1 cellular context compared by ENCODE assay signal in genomic region chr5:57066921-57067914, GRCh38.
TF ChIP-seq lines count a peak whose summit lies in the region.

No MANE protein-coding gene starts in this region.

TF ChIP-seq in K562, 482 proteins besides CTCF, POLR2A, EP300 and RAD21 (continued from another document and continues in another):
- TF ChIP-seq RBM17 (IDR thresholded peaks at IDR 0.05; ENCODE audit: borderline replicate concordance, low read depth, low read length) (no peak), POLR2AphosphoS5 (IDR thresholded peaks at IDR 0.05; ENCODE audit: control insufficient read depth, insufficient read depth, low read depth, low read length) (0 out of 2 replicates have a peak, but pooled peaks have one; percentile 25), FOXM1 (IDR thresholded peaks at IDR 0.05; ENCODE audit: low read depth) (0 out of 2 replicates have a peak, but pooled peaks have one; percentile 14), FOXM1 (CRISPR knock-in tag; IDR thresholded peaks at IDR 0.05; ENCODE audit: low read depth) (no peak), RFX5 (IDR thresholded peaks at IDR 0.05; ENCODE audit: low read depth, low read length) (no peak), GTF2A2 (tag; IDR thresholded peaks at IDR 0.05) (no peak), FOXJ2 (tag; IDR thresholded peaks at IDR 0.05) (0 out of 2 replicates have a peak, but pooled peaks have one; percentile 51), ZNF212 (CRISPR knock-in tag; IDR thresholded peaks at IDR 0.05) (no peak), SOX6 (IDR thresholded peaks at IDR 0.05) (peak; percentile 46; the same call in 1 of the 2 replicates), HMG20A (CRISPR knock-in tag; conservative IDR thresholded peaks at IDR 0.05) (no peak), PRDM10 (IDR thresholded peaks at IDR 0.05; ENCODE audit: partially characterized antibody) (peak; percentile 48), GABPB1 (CRISPR knock-in tag; IDR thresholded peaks at IDR 0.05) (no peak), SMARCC2 (IDR thresholded peaks at IDR 0.05; ENCODE audit: low read depth) (peak; percentile 72; the same call in 1 of the 2 replicates), RCOR1 (IDR thresholded peaks at IDR 0.05; ENCODE audit: borderline replicate concordance in 1 of 2, low read depth in 2 of 2, low read length in 2 of 2) (0 out of 4 replicates have a peak, but pooled peaks of 1 of the 2 experiments have one; percentile 12), NCOA1 (IDR thresholded peaks at IDR 0.05; ENCODE audit: low read depth) (no peak), STAT5A (IDR thresholded peaks at IDR 0.05; ENCODE audit: borderline replicate concordance, low read length) (peak; percentile 24; the same call in 1 of the 2 replicates), MTA2 (IDR thresholded peaks at IDR 0.05; ENCODE audit: low read depth) (peak; percentile 65; the same call in 1 of the 2 replicates), HDGF (IDR thresholded peaks at IDR 0.05) (no peak), SMARCA4 (IDR thresholded peaks at IDR 0.05) (peak; percentile 53; the same call in 1 of the 2 replicates), ZNF224 (CRISPR knock-in tag; IDR thresholded peaks at IDR 0.05) (no peak), MNT (conservative IDR thresholded peaks at IDR 0.05) (no peak), TEAD1 (CRISPR knock-in tag; IDR thresholded peaks at IDR 0.05) (0 out of 4 replicates have a peak, but pooled peaks of 1 of the 2 experiments have one; percentile 11), SMAD1 (IDR thresholded peaks at IDR 0.05; ENCODE audit: low read depth, low read length, partially characterized antibody) (no peak), OTX1 (CRISPR knock-in tag; IDR thresholded peaks at IDR 0.05) (no peak), BDP1 (IDR thresholded peaks at IDR 0.05; ENCODE audit: insufficient read depth, insufficient read length) (no peak), ZNF717 (CRISPR knock-in tag; IDR thresholded peaks at IDR 0.05) (no peak), TAL1 (IDR thresholded peaks at IDR 0.05) (peak; percentile 74), TCF3 (CRISPR knock-in tag; IDR thresholded peaks at IDR 0.05) (peak; percentile 75), EWSR1 (IDR thresholded peaks at IDR 0.05; ENCODE audit: borderline replicate concordance, low read depth, partially characterized antibody) (no peak), SIX5 (IDR thresholded peaks at IDR 0.05; ENCODE audit: borderline replicate concordance in 1 of 2, insufficient read depth in 1 of 2, low read depth in 1 of 2, low read length in 2 of 2) (no peak), GATA2 (CRISPR knock-in tag; IDR thresholded peaks at IDR 0.05) (peak; percentile 29; the same call in 1 of the 2 replicates), CTCFL (IDR thresholded peaks at IDR 0.05; ENCODE audit: borderline replicate concordance, insufficient read depth, low read depth, low read length, poor library complexity, severe bottlenecking) (no peak), LEF1 (IDR thresholded peaks at IDR 0.05) (peak; percentile 60; the same call in 1 of the 2 replicates), ZNF232 (CRISPR knock-in tag; IDR thresholded peaks at IDR 0.05) (no peak), CTBP1 (IDR thresholded peaks at IDR 0.05; ENCODE audit: borderline replicate concordance) (peak; percentile 20; the same call in 1 of the 2 replicates), CBFA2T3 (IDR thresholded peaks at IDR 0.05) (peak; percentile 73), E2F1 (CRISPR knock-in tag; IDR thresholded peaks at IDR 0.05) (no peak), ZEB2 (IDR thresholded peaks at IDR 0.05) (no peak), CCNT2 (IDR thresholded peaks at IDR 0.05; ENCODE audit: borderline replicate concordance, extremely low read depth, insufficient read length, low read depth, low read length) (peak; percentile 41), SMARCE1 (IDR thresholded peaks at IDR 0.05) (peak; percentile 73; the same call in 1 of the 2 replicates), ZNF124 (CRISPR knock-in tag; IDR thresholded peaks at IDR 0.05) (no peak), CBFA2T2 (conservative IDR thresholded peaks at IDR 0.05) (peak; percentile 63), ZC3H11A (IDR thresholded peaks at IDR 0.05; ENCODE audit: low read depth, low read length) (no peak), PBX2 (CRISPR knock-in tag; IDR thresholded peaks at IDR 0.05; ENCODE audit: low read depth) (no peak), PBX2 (tag; conservative IDR thresholded peaks at IDR 0.05; ENCODE audit: low read depth) (peak; percentile 60; the same call in 1 of the 2 replicates), TEAD4 (IDR thresholded peaks at IDR 0.05; ENCODE audit: low read length) (peak; percentile 68), TEAD4 (CRISPR knock-in tag; IDR thresholded peaks at IDR 0.05; ENCODE audit: borderline replicate concordance) (no peak), MECOM (CRISPR knock-in tag; IDR thresholded peaks at IDR 0.05) (no peak), NFIC (IDR thresholded peaks at IDR 0.05) (no peak), TRIM24 (IDR thresholded peaks at IDR 0.05) (peak in 1 of 2 experiments; percentile 23; a peak in 1 of 4 replicates), NR4A1 (CRISPR knock-in tag; IDR thresholded peaks at IDR 0.05) (no peak), NR4A1 (tag; IDR thresholded peaks at IDR 0.05) (peak; percentile 41; the same call in 1 of the 2 replicates), E2F6 (IDR thresholded peaks at IDR 0.05; ENCODE audit: borderline replicate concordance in 1 of 2, extremely low read depth in 1 of 2, insufficient read depth in 1 of 2, insufficient read length in 1 of 2, low read depth in 1 of 2, low read length in 1 of 2, poor library complexity in 1 of 2, severe bottlenecking in 1 of 2) (no peak), MEIS2 (IDR thresholded peaks at IDR 0.05; ENCODE audit: partially characterized antibody) (peak; percentile 55), DPF2 (IDR thresholded peaks at IDR 0.05) (peak; percentile 40; the same call in 1 of the 2 replicates), ATF7 (IDR thresholded peaks at IDR 0.05) (peak; percentile 18; the same call in 1 of the 2 replicates), ARID3A (IDR thresholded peaks at IDR 0.05; ENCODE audit: borderline replicate concordance, low read depth, low read length) (peak; percentile 38; the same call in 1 of the 2 replicates), NCOA6 (IDR thresholded peaks at IDR 0.05) (no peak), EHMT2 (IDR thresholded peaks at IDR 0.05) (0 out of 2 replicates have a peak, but pooled peaks have one; percentile 15), IRF2 (CRISPR knock-in tag; IDR thresholded peaks at IDR 0.05) (no peak), ZNF217 (CRISPR knock-in tag; IDR thresholded peaks at IDR 0.05) (no peak), PKNOX1 (IDR thresholded peaks at IDR 0.05) (peak; percentile 82), ARID1B (IDR thresholded peaks at IDR 0.05) (peak; percentile 83)
